In the genomic region with DNA sequence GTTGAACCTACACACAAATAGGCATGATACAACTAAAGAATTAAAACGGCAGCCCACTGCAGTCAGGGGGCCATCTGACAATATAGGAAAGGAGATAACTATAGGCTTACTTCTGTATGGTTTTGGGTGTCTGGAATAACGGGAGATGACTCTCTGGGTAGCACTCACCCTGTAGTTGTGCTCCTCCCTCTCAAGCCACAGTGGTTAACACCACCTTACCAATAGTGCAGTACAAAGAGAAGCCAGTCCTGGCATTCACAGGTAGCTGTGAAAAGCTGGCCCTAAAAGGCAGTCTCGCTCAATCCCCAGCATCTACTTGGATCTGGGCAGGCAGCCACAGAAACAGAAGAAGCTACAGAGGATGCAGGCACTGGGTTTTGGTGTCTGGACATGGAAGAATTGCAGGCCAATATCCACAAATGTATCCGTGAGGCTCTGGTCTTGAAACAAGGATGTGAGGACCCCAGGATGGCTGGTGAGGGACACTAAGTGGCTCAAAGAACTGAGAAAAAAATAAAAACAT, we compare ENCODE assay signal across 21 cellular contexts.
DNase-seq lines count a peak whose midpoint lies in the region; ATAC-seq and TF ChIP-seq lines count a peak whose summit lies in the region.
"Had no signal": no experiment of that assay in that cellular context is flagged by ENCODE, and none has a peak within 500 bp of the region (broad histone marks: within the 10 kb centered on the region; RNA-seq: fewer than 3 reads in every experiment).

No MANE protein-coding gene starts in this region.

- peaks cover 3% of the 10 kb centered on the region for H3K36me3 Mint-ChIP-seq in activated naive CD8-positive, alpha-beta T cell treated with anti-CD3 and anti-CD28 coated beads, Interleukin-2, amount 50 U/mL, for 24 hours (ENCODE audit: low read depth)
- H3K36me3 Mint-ChIP-seq in stimulated activated effector memory CD8-positive, alpha-beta T cell treated with anti-CD3 and anti-CD28 coated beads, Interleukin-12 subunit alpha, Interleukin-12 subunit beta, amount 100 ng/mL, for 72 hours = no peaks in the 10 kb centered on the region

- no peaks in the 10 kb centered on the region for H3K27me3 Mint-ChIP-seq in activated naive CD8-positive, alpha-beta T cell treated with anti-CD3 and anti-CD28 coated beads, Interleukin-2, amount 50 U/mL, for 24 hours
- H3K27me3 Mint-ChIP-seq: activated B cell treated with CpG ODN at 0.5 μM for 24 hours; CD4-positive, alpha-beta T cell had no signal

- TF ChIP-seq CTCF in gastroesophageal sphincter (IDR thresholded peaks at IDR 0.05) = no peak

- no peak overlapping the region for H3K4me3 ChIP-seq in gastroesophageal sphincter
- H3K4me3 ChIP-seq: esophagus squamous epithelium, MG63, ovary, sigmoid colon, stomach had no signal

- TF ChIP-seq POLR2A in gastroesophageal sphincter (IDR thresholded peaks at IDR 0.05) = no peak

- H3K4me1 ChIP-seq in gastroesophageal sphincter = peaks cover 0 to 25% (median 0%) of the 10 kb centered on the region in 3 donors
- H3K4me1 ChIP-seq: esophagus squamous epithelium, stomach had no signal

- peak; percentile 44 for ATAC-seq in activated naive CD8-positive, alpha-beta T cell treated with anti-CD3 and anti-CD28 coated beads, Interleukin-2, amount 50 U/mL, for 24 hours
- no peak for ATAC-seq in gastroesophageal sphincter
- ATAC-seq in stimulated activated effector memory CD8-positive, alpha-beta T cell treated with anti-CD3 and anti-CD28 coated beads, Interleukin-12 subunit alpha, Interleukin-12 subunit beta, amount 100 ng/mL, for 72 hours = peak; percentile 72

- H3K4me3 Mint-ChIP-seq in activated naive CD8-positive, alpha-beta T cell treated with anti-CD3 and anti-CD28 coated beads, Interleukin-2, amount 50 U/mL, for 24 hours = no peak overlapping the region
- peak overlapping the region; percentile 18 for H3K4me3 Mint-ChIP-seq in stimulated activated effector memory CD8-positive, alpha-beta T cell treated with anti-CD3 and anti-CD28 coated beads, Interleukin-12 subunit alpha, Interleukin-12 subunit beta, amount 100 ng/mL, for 72 hours
- H3K4me3 Mint-ChIP-seq: activated B cell treated with CpG ODN at 0.5 μM for 24 hours; activated T-cell treated with anti-CD3 and anti-CD28 coated beads, Interleukin-2, amount 50 U/mL, for 72 hours; CD4-positive, alpha-beta T cell had no signal

- intact Hi-C loops in posterior cingulate gyrus (cut with DNase I) = no loop called here

- H3K27me3 ChIP-seq in gastroesophageal sphincter = no peaks in the 10 kb centered on the region
- H3K27me3 ChIP-seq: esophagus squamous epithelium, MG63, ovary, sigmoid colon, stomach had no signal

- WGBS in gastroesophageal sphincter (ENCODE audit: low coverage in 1 of 2), 2 donors = 87 to 89% methylated on average over 2 to 4 of the region's 4 CpGs

- H3K27ac ChIP-seq in gastroesophageal sphincter = peak overlapping the region in 3 of 4 donors; percentile 45 to 59 (median 51)
- H3K27ac ChIP-seq: esophagus squamous epithelium, ovary, stomach had no signal

- H3K9me3 Mint-ChIP-seq in activated naive CD8-positive, alpha-beta T cell treated with anti-CD3 and anti-CD28 coated beads, Interleukin-2, amount 50 U/mL, for 24 hours = no peaks in the 10 kb centered on the region
- H3K9me3 Mint-ChIP-seq in stimulated activated effector memory CD8-positive, alpha-beta T cell treated with anti-CD3 and anti-CD28 coated beads, Interleukin-12 subunit alpha, Interleukin-12 subunit beta, amount 100 ng/mL, for 72 hours = no peaks in the 10 kb centered on the region
- H3K9me3 Mint-ChIP-seq: activated B cell treated with CpG ODN at 0.5 μM for 24 hours; CD4-positive, alpha-beta T cell had no signal

- TF ChIP-seq EP300 in gastroesophageal sphincter (IDR thresholded peaks at IDR 0.05) = no peak

- no peak overlapping the region for H3K27ac Mint-ChIP-seq in activated naive CD8-positive, alpha-beta T cell treated with anti-CD3 and anti-CD28 coated beads, Interleukin-2, amount 50 U/mL, for 24 hours
- peak overlapping the region; percentile 77 for H3K27ac Mint-ChIP-seq in stimulated activated effector memory CD8-positive, alpha-beta T cell treated with anti-CD3 and anti-CD28 coated beads, Interleukin-12 subunit alpha, Interleukin-12 subunit beta, amount 100 ng/mL, for 72 hours
- H3K27ac Mint-ChIP-seq: activated B cell treated with CpG ODN at 0.5 μM for 24 hours; CD4-positive, alpha-beta T cell had no signal

- peaks cover 14% of the 10 kb centered on the region for H3K4me1 Mint-ChIP-seq in activated naive CD8-positive, alpha-beta T cell treated with anti-CD3 and anti-CD28 coated beads, Interleukin-2, amount 50 U/mL, for 24 hours
- peaks cover 27% of the 10 kb centered on the region for H3K4me1 Mint-ChIP-seq in stimulated activated effector memory CD8-positive, alpha-beta T cell treated with anti-CD3 and anti-CD28 coated beads, Interleukin-12 subunit alpha, Interleukin-12 subunit beta, amount 100 ng/mL, for 72 hours

- DNase-seq in activated gamma-delta T cell treated with Interleukin-2 at 50 U/mL for 16 hours (peak; percentile 17), activated gamma-delta T cell (lab: John Stamatoyannopoulos, UW) (no peak), posterior cingulate gyrus (no peak), NCI-H2196 (lab: John Stamatoyannopoulos, UW; ENCODE audit: unreplicated experiment) (no peak), AG08395 (ENCODE audit: low spot score) (no peak)
- DNase-seq in activated naive CD8-positive, alpha-beta T cell treated with anti-CD3 and anti-CD28 coated beads, Interleukin-2, amount 50 U/mL, for 24 hours = no peak
- DNase-seq in stimulated activated effector memory CD8-positive, alpha-beta T cell treated with anti-CD3 and anti-CD28 coated beads, Interleukin-12 subunit alpha, Interleukin-12 subunit beta, amount 100 ng/mL, for 72 hours (ENCODE audit: low spot score in 2 of 2) = no peak
- DNase-seq: activated B cell treated with CpG ODN at 0.5 μM for 24 hours; CD4-positive, alpha-beta T cell; DMS79; esophagus squamous epithelium; NCI-H1436 treated with DMSO at 0.1 percent for 48 hours; NCI-H2171; OCI-M1; ovary; sigmoid colon; stimulated activated CD4-positive, alpha-beta T cell treated with anti-CD3 and anti-CD28 coated beads, Interleukin-2, amount 100 ng/mL, for 24 hours; stomach had no signal

- H3K9me3 ChIP-seq in gastroesophageal sphincter = no peaks in the 10 kb centered on the region
- H3K9me3 ChIP-seq: esophagus squamous epithelium, MG63, ovary, sigmoid colon, stomach had no signal

- no peaks in the 10 kb centered on the region for H3K36me3 ChIP-seq in gastroesophageal sphincter
- H3K36me3 ChIP-seq: esophagus squamous epithelium, ovary, sigmoid colon, stomach had no signal
